ENCODE assay signal across 21 cellular contexts in the genomic region with DNA sequence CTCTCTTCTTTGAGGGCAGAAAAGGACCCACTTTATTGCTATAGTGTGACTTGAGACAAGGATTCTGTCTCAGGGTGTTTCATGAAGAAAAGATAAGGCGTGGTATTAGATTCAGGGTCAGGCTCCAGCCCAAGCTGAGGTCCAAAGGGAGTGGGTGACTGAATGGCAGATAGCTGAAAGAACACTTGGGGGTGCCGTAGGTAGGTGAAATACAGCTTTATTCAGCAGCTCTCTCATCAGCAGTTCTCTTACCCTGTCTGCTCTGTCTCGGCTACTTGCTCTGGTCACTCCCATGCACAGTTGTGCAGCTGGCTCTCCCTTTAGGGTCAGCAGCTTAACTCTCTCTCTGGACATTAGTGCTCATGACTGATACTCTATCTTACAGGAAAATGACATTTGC.
"Had no signal": no experiment of that assay in that cellular context is flagged by ENCODE, and none has a peak within 500 bp of the region (broad histone marks: within the 10 kb centered on the region; RNA-seq: fewer than 3 reads in every experiment).

No MANE protein-coding gene starts in this region.

- H3K4me1 ChIP-seq: ascending aorta, breast epithelium, parathyroid adenoma, stomach, testis, upper lobe of left lung had no signal

- H3K4me3 Mint-ChIP-seq: activated CD8-positive, alpha-beta T cell treated with anti-CD3 and anti-CD28 coated beads, Interleukin-2, amount 10 ng/mL, durations not matched to agents 7 days and 5 days; activated T-cell treated with anti-CD3 and anti-CD28 coated beads, Interleukin-2, amount 50 U/mL, for 72 hours; endodermal cell had no signal

- H2AFZ ChIP-seq: parathyroid adenoma had no signal

- H3K4me1 Mint-ChIP-seq: endodermal cell had no signal

- H3K9me3 Mint-ChIP-seq: activated T-cell treated with anti-CD3 and anti-CD28 coated beads, Interleukin-2, amount 50 U/mL, for 72 hours; endodermal cell had no signal

- H3K27ac Mint-ChIP-seq: activated T-cell treated with anti-CD3 and anti-CD28 coated beads, Interleukin-2, amount 50 U/mL, for 72 hours; endodermal cell had no signal

- ATAC-seq: activated CD8-positive, alpha-beta T cell treated with anti-CD3 and anti-CD28 coated beads, Interleukin-2, amount 10 ng/mL, durations not matched to agents 7 days and 5 days; activated T-cell treated with anti-CD3 and anti-CD28 coated beads, Interleukin-2, amount 50 U/mL, for 72 hours had no signal

- DNase-seq: activated CD4-positive, alpha-beta T cell treated with anti-CD3 and anti-CD28 coated beads for 48 hours; activated CD8-positive, alpha-beta memory T cell treated with anti-CD3 and anti-CD28 coated beads, Interleukin-2, amount 50 U/mL, for 4 hours; activated CD8-positive, alpha-beta T cell treated with anti-CD3 and anti-CD28 coated beads, Interleukin-2, amount 10 ng/mL, durations not matched to agents 7 days and 5 days; activated gamma-delta T cell; activated T-cell treated with anti-CD3 and anti-CD28 coated beads, Interleukin-2, amount 50 U/mL, for 72 hours; cerebellar nuclear complex; dorsolateral prefrontal cortex; endodermal cell; islet precursor cell; midbrain; stimulated activated CD4-positive, alpha-beta T cell treated with anti-CD3 and anti-CD28 coated beads, Interleukin-12 subunit alpha, Interleukin-12 subunit beta, amount 100 ng/mL, for 4 hours; stimulated activated CD4-positive, alpha-beta T cell treated with anti-CD3 and anti-CD28 coated beads, Interleukin-2, amount 100 ng/mL, for 24 hours; stomach; T-helper 1 cell; testis; upper lobe of left lung had no signal

- H3K27ac ChIP-seq: ascending aorta, breast epithelium, dorsolateral prefrontal cortex, parathyroid adenoma, stomach, testis, upper lobe of left lung, VCaP had no signal

- H3K36me3 ChIP-seq: ascending aorta, breast epithelium, stomach, upper lobe of left lung had no signal

- H3K79me2 ChIP-seq: parathyroid adenoma had no signal

- H3K27me3 ChIP-seq: ascending aorta, breast epithelium, stomach, testis, upper lobe of left lung had no signal

- H3K4me3 ChIP-seq: ascending aorta, breast epithelium, dorsolateral prefrontal cortex, lung, stomach, testis, upper lobe of left lung had no signal

- H3K9me3 ChIP-seq: ascending aorta, testis had no signal

- H3K9ac ChIP-seq: parathyroid adenoma had no signal
